ENCODE assay signal across 10 cellular contexts in the genomic region with DNA sequence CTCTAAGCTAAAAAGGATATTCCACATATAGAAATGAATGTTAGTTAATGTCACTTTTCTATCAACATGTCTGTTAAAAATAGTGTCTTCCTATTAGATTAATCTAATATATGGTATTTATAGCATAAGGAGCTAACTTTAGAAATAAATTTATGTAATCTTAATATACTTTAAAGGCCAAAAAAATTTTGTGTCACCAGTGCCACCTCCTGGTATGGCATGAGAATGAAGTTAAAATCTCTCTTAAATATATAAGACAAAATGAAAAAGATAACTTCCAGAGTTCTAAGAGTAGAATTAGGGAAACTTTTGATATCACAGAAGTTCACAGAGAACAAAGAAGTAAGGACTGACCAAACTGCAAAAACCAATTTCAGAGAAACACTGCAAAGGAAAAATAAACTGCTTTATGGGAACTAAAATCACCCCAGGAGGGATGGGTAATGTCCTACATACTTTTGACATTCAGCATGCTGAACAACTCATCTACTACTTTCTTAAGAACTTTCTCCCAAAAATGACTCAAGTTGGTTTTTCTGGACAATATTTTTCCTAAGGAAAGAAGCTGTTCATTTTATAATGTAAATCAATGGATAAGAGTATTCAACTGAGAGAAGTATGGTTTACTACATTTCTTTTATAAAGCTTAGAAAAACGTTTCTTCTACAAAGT.
DNase-seq lines count a peak whose midpoint lies in the region; ATAC-seq and TF ChIP-seq lines count a peak whose summit lies in the region.
"Had no signal": no experiment of that assay in that cellular context is flagged by ENCODE, and none has a peak within 500 bp of the region (broad histone marks: within the 10 kb centered on the region; RNA-seq: fewer than 3 reads in every experiment).

No MANE protein-coding gene starts in this region.

- TF ChIP-seq EP300 in tibial nerve (IDR thresholded peaks at IDR 0.05), result no peak

- no peak overlapping the region for H3K4me3 ChIP-seq in heart left ventricle
- no peak overlapping the region for H3K4me3 ChIP-seq in fibroblast of mammary gland (ENCODE audit: control insufficient read depth, low read depth, low read length)
- no peak overlapping the region for H3K4me3 ChIP-seq in tibial nerve
- H3K4me3 ChIP-seq: sigmoid colon had no signal

- intact Hi-C loops in heart left ventricle (cut with DNase I), result loop anchor here in 8 of 10 donors (1.0 to 10.0 kb wide), 4 partner anchors 81 to 147 kb away; a partner anchor contains a TSS
- intact Hi-C loops in left ventricle myocardium superior (cut with micrococcal nuclease), result no loop called here

- no peak for ATAC-seq in heart left ventricle
- no peak for ATAC-seq in left ventricle myocardium superior
- no peak for ATAC-seq in GM18505 (IDR thresholded peaks at IDR 0.05; ENCODE audit: unreplicated experiment)

- H3K9me3 ChIP-seq in heart left ventricle (no peaks in the 10 kb centered on the region), tibial nerve (no peaks in the 10 kb centered on the region)
- H3K9me3 ChIP-seq: sigmoid colon had no signal

- H3K4me1 ChIP-seq in heart left ventricle, result peaks cover 0 to 24% (median 2%) of the 10 kb centered on the region in 12 donors
- H3K4me1 ChIP-seq in tibial nerve, result no peaks in the 10 kb centered on the region

- H3K36me3 ChIP-seq in heart left ventricle (peaks cover 0 to 74% (median 57%) of the 10 kb centered on the region in 9 donors), tibial nerve (peaks cover 0 to 61% (median 0%) of the 10 kb centered on the region in 3 donors)

- WGBS in heart left ventricle, 4 donors, result 58 to 75% (median 69%) methylated on average over 1 of the region's 1 CpG
- WGBS in tibial nerve, 2 donors, result 61 to 67% methylated on average over 1 of the region's 1 CpG

- TF ChIP-seq POLR2A in heart left ventricle (IDR thresholded peaks at IDR 0.05), result no peak
- no peak for TF ChIP-seq POLR2A in tibial nerve (IDR thresholded peaks at IDR 0.05)
- TF ChIP-seq POLR2A in GM18505 (IDR thresholded peaks at IDR 0.05; ENCODE audit: borderline replicate concordance, extremely low read depth, insufficient read depth, insufficient read length), result no peak

- no peak for DNase-seq in heart left ventricle
- DNase-seq in left ventricle myocardium superior, result no peak
- DNase-seq in RKO (ENCODE audit: low spot score), result peak; percentile 45
- DNase-seq in fibroblast of mammary gland (ENCODE audit: low read depth), result peak; percentile 31
- no peak for DNase-seq in tibial nerve (ENCODE audit: low spot score in 2 of 2)
- DNase-seq in activated effector memory CD4-positive, alpha-beta T cell treated with Interleukin-2 at 50 U/mL for 16 hours, result no peak
- no peak for DNase-seq in SHP77 (lab: John Stamatoyannopoulos, UW)
- DNase-seq: activated naive CD8-positive, alpha-beta T cell treated with anti-CD3 and anti-CD28 coated beads, Interleukin-2, amount 10 ng/mL, durations not matched to agents 7 days and 5 days; sigmoid colon had no signal

- H3K27ac ChIP-seq in heart left ventricle (peak overlapping the region in 5 of 12 donors; percentile 7 to 17 (median 11)), tibial nerve (no peak overlapping the region)
- H3K27ac ChIP-seq: sigmoid colon had no signal

- no peaks in the 10 kb centered on the region for H3K27me3 ChIP-seq in heart left ventricle
- no peaks in the 10 kb centered on the region for H3K27me3 ChIP-seq in tibial nerve
- H3K27me3 ChIP-seq: sigmoid colon had no signal

- TF ChIP-seq CTCF in heart left ventricle (IDR thresholded peaks at IDR 0.05) (peak; percentile 12 to 59 (median 42)), fibroblast of mammary gland (conservative IDR thresholded peaks at IDR 0.05; ENCODE audit: control insufficient read depth, insufficient read depth, low read depth, low read length) (peak; percentile 48), tibial nerve (IDR thresholded peaks at IDR 0.05) (peak in 4 of 5 experiments; percentile 16 to 46 (median 26))

Comparison
In these comparisons a context has a peak if more than half of its experiments do, and no peak if none do; other contexts are left out.
1. DNase-seq: peak in RKO (single experiment) and fibroblast of mammary gland (single experiment); none in heart left ventricle (0 of 5), left ventricle myocardium superior (single experiment), tibial nerve (0 of 2), activated effector memory CD4-positive, alpha-beta T cell treated with Interleukin-2 at 50 U/mL for 16 hours (single experiment) and SHP77 (0 of 2).
2. Peak in every context shown above with its lines, with median percentiles within 50 percentile points of each other: CTCF ChIP-seq.